In genomic region chr11:46493786-46494185, GRCh38 we compare ENCODE assay signal across 15 cellular contexts.
"Had no signal": no experiment of that assay in that cellular context is flagged by ENCODE, and none has a peak within 500 bp of the region (broad histone marks: within the 10 kb centered on the region; RNA-seq: fewer than 3 reads in every experiment).

No MANE protein-coding gene starts in this region.

- H3K27ac ChIP-seq: coronary artery had no signal

- H3K27me3 Mint-ChIP-seq: activated naive CD8-positive, alpha-beta T cell treated with anti-CD3 and anti-CD28 coated beads, Interleukin-2, amount 50 U/mL, for 24 hours; memory B cell; natural killer cell treated with Interleukin-12 subunit alpha and Interleukin-12 subunit beta and Interleukin-15 and Interleukin-18, amount 100 ng/mL, for 72 hours; stimulated activated naive CD8-positive, alpha-beta T cell treated with anti-CD3 and anti-CD28 coated beads, Interleukin-15, amount 100 ng/mL, for 72 hours had no signal

- DNase-seq: activated CD4-positive, alpha-beta T cell treated with anti-CD3 and anti-CD28 coated beads, Interleukin-2, amount 50 U/mL, for 48 hours; activated CD4-positive, CD25-positive, alpha-beta regulatory T cell treated with anti-CD3 and anti-CD28 coated beads, Interleukin-2, amount 50 U/mL, for 72 hours; activated naive CD8-positive, alpha-beta T cell treated with anti-CD3 and anti-CD28 coated beads, Interleukin-2, amount 50 U/mL, for 24 hours; activated T-cell treated with anti-CD3 and anti-CD28 coated beads, Interleukin-2, amount 50 U/mL, for 48 hours; caudate nucleus; effector CD4-positive, alpha-beta T cell; hippocampal formation; stimulated activated CD4-positive, alpha-beta T cell treated with anti-CD3 and anti-CD28 coated beads, Interleukin-2, amount 100 ng/mL, for 48 hours; stimulated activated CD8-positive, alpha-beta memory T cell treated with anti-CD3 and anti-CD28 coated beads, Interleukin-4, amount 100 ng/mL, for 48 hours; stimulated activated naive CD8-positive, alpha-beta T cell treated with anti-CD3 and anti-CD28 coated beads, Interleukin-15, amount 100 ng/mL, for 72 hours; T-helper 9 cell had no signal

- H3K27ac Mint-ChIP-seq: activated naive CD8-positive, alpha-beta T cell treated with anti-CD3 and anti-CD28 coated beads, Interleukin-2, amount 50 U/mL, for 24 hours; memory B cell; natural killer cell treated with Interleukin-12 subunit alpha and Interleukin-12 subunit beta and Interleukin-15 and Interleukin-18, amount 100 ng/mL, for 72 hours; stimulated activated naive CD8-positive, alpha-beta T cell treated with anti-CD3 and anti-CD28 coated beads, Interleukin-15, amount 100 ng/mL, for 72 hours had no signal

- H3K9me3 Mint-ChIP-seq: activated naive CD8-positive, alpha-beta T cell treated with anti-CD3 and anti-CD28 coated beads, Interleukin-2, amount 50 U/mL, for 24 hours; memory B cell; natural killer cell treated with Interleukin-12 subunit alpha and Interleukin-12 subunit beta and Interleukin-15 and Interleukin-18, amount 100 ng/mL, for 72 hours; stimulated activated naive CD8-positive, alpha-beta T cell treated with anti-CD3 and anti-CD28 coated beads, Interleukin-15, amount 100 ng/mL, for 72 hours had no signal

- ATAC-seq: activated naive CD8-positive, alpha-beta T cell treated with anti-CD3 and anti-CD28 coated beads, Interleukin-2, amount 50 U/mL, for 24 hours; natural killer cell treated with Interleukin-12 subunit alpha and Interleukin-12 subunit beta and Interleukin-15 and Interleukin-18, amount 100 ng/mL, for 72 hours; stimulated activated naive CD8-positive, alpha-beta T cell treated with anti-CD3 and anti-CD28 coated beads, Interleukin-15, amount 100 ng/mL, for 72 hours had no signal

- H3K4me3 Mint-ChIP-seq: activated naive CD8-positive, alpha-beta T cell treated with anti-CD3 and anti-CD28 coated beads, Interleukin-2, amount 50 U/mL, for 24 hours; memory B cell; natural killer cell treated with Interleukin-12 subunit alpha and Interleukin-12 subunit beta and Interleukin-15 and Interleukin-18, amount 100 ng/mL, for 72 hours; stimulated activated naive CD8-positive, alpha-beta T cell treated with anti-CD3 and anti-CD28 coated beads, Interleukin-15, amount 100 ng/mL, for 72 hours had no signal

- H3K36me3 Mint-ChIP-seq: natural killer cell treated with Interleukin-12 subunit alpha and Interleukin-12 subunit beta and Interleukin-15 and Interleukin-18, amount 100 ng/mL, for 72 hours had no signal

- H3K9me3 ChIP-seq: uterus had no signal

- H3K36me3 ChIP-seq: uterus had no signal

- H3K27me3 ChIP-seq: uterus had no signal

- H3K4me3 ChIP-seq: coronary artery, uterus had no signal
